1 cellular context compared by ENCODE assay signal in the genomic region with DNA sequence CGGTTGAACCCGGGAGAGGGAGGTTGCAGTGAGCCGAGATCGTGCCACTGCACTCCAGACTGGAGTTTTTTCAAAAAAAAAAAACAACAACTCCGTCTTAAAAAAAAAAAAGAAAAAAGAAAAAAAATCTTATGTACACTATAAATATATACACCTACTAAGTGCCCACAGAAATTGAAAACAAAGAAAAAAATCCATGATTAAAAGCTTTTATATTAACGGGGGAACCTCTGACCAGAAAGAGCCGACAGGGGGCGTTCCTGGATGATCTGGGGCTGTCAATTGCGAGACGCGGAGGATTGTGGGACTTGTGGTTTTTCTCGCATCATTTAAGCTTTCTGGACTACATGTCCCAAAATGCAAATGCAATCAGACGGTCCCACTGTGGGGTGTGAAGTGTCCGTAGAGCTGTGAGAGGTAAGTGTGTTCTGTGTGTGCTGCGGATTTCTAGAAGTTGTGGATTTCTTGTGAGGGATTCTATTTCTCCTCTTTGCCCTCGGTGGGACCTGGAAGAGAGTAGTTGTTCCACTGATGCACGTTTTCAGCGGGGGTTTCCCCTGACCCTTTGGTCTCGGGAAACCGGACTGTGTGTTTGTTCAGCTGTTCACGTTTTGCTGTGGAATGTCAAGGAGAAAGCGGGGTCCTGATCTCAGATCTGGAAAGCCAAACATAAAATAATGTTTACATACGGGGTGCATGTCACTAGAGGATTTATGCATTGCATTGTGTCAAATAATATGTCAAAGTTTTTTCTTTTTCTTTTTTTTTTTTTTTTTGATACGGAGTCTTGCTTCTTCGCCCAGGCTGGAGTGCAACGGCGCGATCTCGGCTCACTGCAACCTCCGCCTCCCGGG.
TF ChIP-seq lines count a peak whose summit lies in the region.

A gene with protein sequence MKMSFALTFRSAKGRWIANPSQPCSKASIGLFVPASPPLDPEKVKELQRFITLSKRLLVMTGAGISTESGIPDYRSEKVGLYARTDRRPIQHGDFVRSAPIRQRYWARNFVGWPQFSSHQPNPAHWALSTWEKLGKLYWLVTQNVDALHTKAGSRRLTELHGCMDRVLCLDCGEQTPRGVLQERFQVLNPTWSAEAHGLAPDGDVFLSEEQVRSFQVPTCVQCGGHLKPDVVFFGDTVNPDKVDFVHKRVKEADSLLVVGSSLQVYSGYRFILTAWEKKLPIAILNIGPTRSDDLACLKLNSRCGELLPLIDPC (plus strand): TSS at position 360 of the 854 bp plus-strand sequence. CDS start 1,241 bp downstream, outside the sequence.

TF ChIP-seq in HepG2, 621 proteins besides CTCF, POLR2A, EP300 and RAD21 (continued from another document):
- TF ChIP-seq ZNF430 (CRISPR knock-in tag; IDR thresholded peaks at IDR 0.05) (0 out of 2 replicates have a peak, but pooled peaks have one; percentile 41), ZNF547 (CRISPR knock-in tag; IDR thresholded peaks at IDR 0.05) (no peak), HMG20B (CRISPR knock-in tag; conservative IDR thresholded peaks at IDR 0.05) (peak; percentile 29; the same call in 1 of the 2 replicates), ZFY (CRISPR knock-in tag; IDR thresholded peaks at IDR 0.05) (0 out of 2 replicates have a peak, but pooled peaks have one; percentile 8), U2AF1 (optimal IDR thresholded peaks at IDR 0.05; ENCODE audit: low read depth, low read length) (no peak), ZNF703 (CRISPR knock-in tag; IDR thresholded peaks at IDR 0.05; ENCODE audit: borderline replicate concordance) (no peak), KAT2B (IDR thresholded peaks at IDR 0.05; ENCODE audit: borderline replicate concordance, low read depth, low read length) (no peak), NONO (IDR thresholded peaks at IDR 0.05) (no peak), NONO (CRISPR knock-in tag; conservative IDR thresholded peaks at IDR 0.05) (no peak; the same call in 1 of the 2 replicates), CBFB (CRISPR knock-in tag; IDR thresholded peaks at IDR 0.05) (peak; percentile 65), ZNF564 (CRISPR knock-in tag; IDR thresholded peaks at IDR 0.05) (no peak), TBL1XR1 (IDR thresholded peaks at IDR 0.05; ENCODE audit: borderline replicate concordance, low read length, partially characterized antibody) (no peak), ZSCAN31 (CRISPR knock-in tag; IDR thresholded peaks at IDR 0.05; ENCODE audit: low read depth) (0 out of 2 replicates have a peak, but pooled peaks have one; percentile 20), HCFC1 (IDR thresholded peaks at IDR 0.05; ENCODE audit: low read depth, low read length) (peak; percentile 88), PPARG (CRISPR knock-in tag; conservative IDR thresholded peaks at IDR 0.05) (no peak), HHEX (CRISPR knock-in tag; IDR thresholded peaks at IDR 0.05) (peak; percentile 46; the same call in 1 of the 2 replicates), HOXA9 (CRISPR knock-in tag; IDR thresholded peaks at IDR 0.05; ENCODE audit: borderline replicate concordance) (no peak), STAT5B (CRISPR knock-in tag; IDR thresholded peaks at IDR 0.05) (no peak), MEIS1 (CRISPR knock-in tag; IDR thresholded peaks at IDR 0.05; ENCODE audit: borderline replicate concordance) (0 out of 2 replicates have a peak, but pooled peaks have one; percentile 34), HDAC2 (CRISPR knock-in tag; IDR thresholded peaks at IDR 0.05) (peak; percentile 51; the same call in 1 of the 2 replicates), ZFX (CRISPR knock-in tag; IDR thresholded peaks at IDR 0.05; ENCODE audit: low read depth) (peak; percentile 38; the same call in 1 of the 2 replicates), ZNF124 (CRISPR knock-in tag; IDR thresholded peaks at IDR 0.05) (no peak), KAT7 (CRISPR knock-in tag; IDR thresholded peaks at IDR 0.05; ENCODE audit: borderline replicate concordance) (no peak; the same call in 1 of the 2 replicates), KMT2A (CRISPR knock-in tag; IDR thresholded peaks at IDR 0.05) (peak; percentile 51; the same call in 1 of the 2 replicates), ARNT (IDR thresholded peaks at IDR 0.05) (no peak), PHF20 (CRISPR knock-in tag; IDR thresholded peaks at IDR 0.05) (0 out of 2 replicates have a peak, but pooled peaks have one; percentile 11)
- TF ChIP-seq, protein P1, sequence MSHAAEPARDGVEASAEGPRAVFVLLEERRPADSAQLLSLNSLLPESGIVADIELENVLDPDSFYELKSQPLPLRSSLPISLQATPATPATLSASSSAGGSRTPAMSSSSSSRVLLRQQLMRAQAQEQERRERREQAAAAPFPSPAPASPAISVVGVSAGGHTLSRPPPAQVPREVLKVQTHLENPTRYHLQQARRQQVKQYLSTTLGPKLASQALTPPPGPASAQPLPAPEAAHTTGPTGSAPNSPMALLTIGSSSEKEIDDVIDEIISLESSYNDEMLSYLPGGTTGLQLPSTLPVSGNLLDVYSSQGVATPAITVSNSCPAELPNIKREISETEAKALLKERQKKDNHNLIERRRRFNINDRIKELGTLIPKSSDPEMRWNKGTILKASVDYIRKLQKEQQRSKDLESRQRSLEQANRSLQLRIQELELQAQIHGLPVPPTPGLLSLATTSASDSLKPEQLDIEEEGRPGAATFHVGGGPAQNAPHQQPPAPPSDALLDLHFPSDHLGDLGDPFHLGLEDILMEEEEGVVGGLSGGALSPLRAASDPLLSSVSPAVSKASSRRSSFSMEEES (CRISPR knock-in tag; IDR thresholded peaks at IDR 0.05), result peak; percentile 30; the same call in 1 of the 2 replicates
- TF ChIP-seq, protein P2, sequence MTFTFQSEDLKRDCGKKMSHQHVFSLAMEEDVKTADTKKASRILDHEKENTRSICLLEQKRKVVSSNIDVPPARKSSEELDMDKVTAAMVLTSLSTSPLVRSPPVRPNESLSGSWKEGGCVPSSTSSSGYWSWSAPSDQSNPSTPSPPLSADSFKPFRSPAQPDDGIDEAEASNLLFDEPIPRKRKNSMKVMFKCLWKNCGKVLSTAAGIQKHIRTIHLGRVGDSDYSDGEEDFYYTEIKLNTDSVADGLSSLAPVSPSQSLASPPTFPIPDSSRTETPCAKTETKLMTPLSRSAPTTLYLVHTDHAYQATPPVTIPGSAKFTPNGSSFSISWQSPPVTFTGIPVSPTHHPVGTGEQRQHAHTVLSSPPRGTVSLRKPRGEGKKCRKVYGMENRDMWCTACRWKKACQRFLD (CRISPR knock-in tag; IDR thresholded peaks at IDR 0.05; ENCODE audit: borderline replicate concordance), result no peak
- TF ChIP-seq, protein P3, sequence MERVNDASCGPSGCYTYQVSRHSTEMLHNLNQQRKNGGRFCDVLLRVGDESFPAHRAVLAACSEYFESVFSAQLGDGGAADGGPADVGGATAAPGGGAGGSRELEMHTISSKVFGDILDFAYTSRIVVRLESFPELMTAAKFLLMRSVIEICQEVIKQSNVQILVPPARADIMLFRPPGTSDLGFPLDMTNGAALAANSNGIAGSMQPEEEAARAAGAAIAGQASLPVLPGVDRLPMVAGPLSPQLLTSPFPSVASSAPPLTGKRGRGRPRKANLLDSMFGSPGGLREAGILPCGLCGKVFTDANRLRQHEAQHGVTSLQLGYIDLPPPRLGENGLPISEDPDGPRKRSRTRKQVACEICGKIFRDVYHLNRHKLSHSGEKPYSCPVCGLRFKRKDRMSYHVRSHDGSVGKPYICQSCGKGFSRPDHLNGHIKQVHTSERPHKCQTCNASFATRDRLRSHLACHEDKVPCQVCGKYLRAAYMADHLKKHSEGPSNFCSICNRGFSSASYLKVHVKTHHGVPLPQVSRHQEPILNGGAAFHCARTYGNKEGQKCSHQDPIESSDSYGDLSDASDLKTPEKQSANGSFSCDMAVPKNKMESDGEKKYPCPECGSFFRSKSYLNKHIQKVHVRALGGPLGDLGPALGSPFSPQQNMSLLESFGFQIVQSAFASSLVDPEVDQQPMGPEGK (CRISPR knock-in tag; IDR thresholded peaks at IDR 0.05), result no peak
- TF ChIP-seq, protein P4, sequence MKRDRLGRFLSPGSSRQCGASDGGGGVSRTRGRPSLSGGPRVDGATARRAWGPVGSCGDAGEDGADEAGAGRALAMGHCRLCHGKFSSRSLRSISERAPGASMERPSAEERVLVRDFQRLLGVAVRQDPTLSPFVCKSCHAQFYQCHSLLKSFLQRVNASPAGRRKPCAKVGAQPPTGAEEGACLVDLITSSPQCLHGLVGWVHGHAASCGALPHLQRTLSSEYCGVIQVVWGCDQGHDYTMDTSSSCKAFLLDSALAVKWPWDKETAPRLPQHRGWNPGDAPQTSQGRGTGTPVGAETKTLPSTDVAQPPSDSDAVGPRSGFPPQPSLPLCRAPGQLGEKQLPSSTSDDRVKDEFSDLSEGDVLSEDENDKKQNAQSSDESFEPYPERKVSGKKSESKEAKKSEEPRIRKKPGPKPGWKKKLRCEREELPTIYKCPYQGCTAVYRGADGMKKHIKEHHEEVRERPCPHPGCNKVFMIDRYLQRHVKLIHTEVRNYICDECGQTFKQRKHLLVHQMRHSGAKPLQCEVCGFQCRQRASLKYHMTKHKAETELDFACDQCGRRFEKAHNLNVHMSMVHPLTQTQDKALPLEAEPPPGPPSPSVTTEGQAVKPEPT (CRISPR knock-in tag; IDR thresholded peaks at IDR 0.05; ENCODE audit: low read depth), result no peak
- TF ChIP-seq, protein P5, sequence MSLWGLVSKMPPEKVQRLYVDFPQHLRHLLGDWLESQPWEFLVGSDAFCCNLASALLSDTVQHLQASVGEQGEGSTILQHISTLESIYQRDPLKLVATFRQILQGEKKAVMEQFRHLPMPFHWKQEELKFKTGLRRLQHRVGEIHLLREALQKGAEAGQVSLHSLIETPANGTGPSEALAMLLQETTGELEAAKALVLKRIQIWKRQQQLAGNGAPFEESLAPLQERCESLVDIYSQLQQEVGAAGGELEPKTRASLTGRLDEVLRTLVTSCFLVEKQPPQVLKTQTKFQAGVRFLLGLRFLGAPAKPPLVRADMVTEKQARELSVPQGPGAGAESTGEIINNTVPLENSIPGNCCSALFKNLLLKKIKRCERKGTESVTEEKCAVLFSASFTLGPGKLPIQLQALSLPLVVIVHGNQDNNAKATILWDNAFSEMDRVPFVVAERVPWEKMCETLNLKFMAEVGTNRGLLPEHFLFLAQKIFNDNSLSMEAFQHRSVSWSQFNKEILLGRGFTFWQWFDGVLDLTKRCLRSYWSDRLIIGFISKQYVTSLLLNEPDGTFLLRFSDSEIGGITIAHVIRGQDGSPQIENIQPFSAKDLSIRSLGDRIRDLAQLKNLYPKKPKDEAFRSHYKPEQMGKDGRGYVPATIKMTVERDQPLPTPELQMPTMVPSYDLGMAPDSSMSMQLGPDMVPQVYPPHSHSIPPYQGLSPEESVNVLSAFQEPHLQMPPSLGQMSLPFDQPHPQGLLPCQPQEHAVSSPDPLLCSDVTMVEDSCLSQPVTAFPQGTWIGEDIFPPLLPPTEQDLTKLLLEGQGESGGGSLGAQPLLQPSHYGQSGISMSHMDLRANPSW (CRISPR knock-in tag; IDR thresholded peaks at IDR 0.05; ENCODE audit: borderline replicate concordance), result 0 out of 2 replicates have a peak, but pooled peaks have one; percentile 10
- TF ChIP-seq, protein P6, sequence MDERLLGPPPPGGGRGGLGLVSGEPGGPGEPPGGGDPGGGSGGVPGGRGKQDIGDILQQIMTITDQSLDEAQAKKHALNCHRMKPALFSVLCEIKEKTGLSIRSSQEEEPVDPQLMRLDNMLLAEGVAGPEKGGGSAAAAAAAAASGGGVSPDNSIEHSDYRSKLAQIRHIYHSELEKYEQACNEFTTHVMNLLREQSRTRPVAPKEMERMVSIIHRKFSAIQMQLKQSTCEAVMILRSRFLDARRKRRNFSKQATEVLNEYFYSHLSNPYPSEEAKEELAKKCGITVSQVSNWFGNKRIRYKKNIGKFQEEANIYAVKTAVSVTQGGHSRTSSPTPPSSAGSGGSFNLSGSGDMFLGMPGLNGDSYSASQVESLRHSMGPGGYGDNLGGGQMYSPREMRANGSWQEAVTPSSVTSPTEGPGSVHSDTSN (CRISPR knock-in tag; IDR thresholded peaks at IDR 0.05), result peak; percentile 63; the same call in 1 of the 2 replicates
- TF ChIP-seq, protein P7, sequence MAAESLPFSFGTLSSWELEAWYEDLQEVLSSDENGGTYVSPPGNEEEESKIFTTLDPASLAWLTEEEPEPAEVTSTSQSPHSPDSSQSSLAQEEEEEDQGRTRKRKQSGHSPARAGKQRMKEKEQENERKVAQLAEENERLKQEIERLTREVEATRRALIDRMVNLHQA (CRISPR knock-in tag; IDR thresholded peaks at IDR 0.05), result no peak
- TF ChIP-seq, protein P8, sequence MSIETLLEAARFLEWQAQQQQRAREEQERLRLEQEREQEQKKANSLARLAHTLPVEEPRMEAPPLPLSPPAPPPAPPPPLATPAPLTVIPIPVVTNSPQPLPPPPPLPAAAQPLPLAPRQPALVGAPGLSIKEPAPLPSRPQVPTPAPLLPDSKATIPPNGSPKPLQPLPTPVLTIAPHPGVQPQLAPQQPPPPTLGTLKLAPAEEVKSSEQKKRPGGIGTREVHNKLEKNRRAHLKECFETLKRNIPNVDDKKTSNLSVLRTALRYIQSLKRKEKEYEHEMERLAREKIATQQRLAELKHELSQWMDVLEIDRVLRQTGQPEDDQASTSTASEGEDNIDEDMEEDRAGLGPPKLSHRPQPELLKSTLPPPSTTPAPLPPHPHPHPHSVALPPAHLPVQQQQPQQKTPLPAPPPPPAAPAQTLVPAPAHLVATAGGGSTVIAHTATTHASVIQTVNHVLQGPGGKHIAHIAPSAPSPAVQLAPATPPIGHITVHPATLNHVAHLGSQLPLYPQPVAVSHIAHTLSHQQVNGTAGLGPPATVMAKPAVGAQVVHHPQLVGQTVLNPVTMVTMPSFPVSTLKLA (IDR thresholded peaks at IDR 0.05), result peak; percentile 49
